In the genomic region with DNA sequence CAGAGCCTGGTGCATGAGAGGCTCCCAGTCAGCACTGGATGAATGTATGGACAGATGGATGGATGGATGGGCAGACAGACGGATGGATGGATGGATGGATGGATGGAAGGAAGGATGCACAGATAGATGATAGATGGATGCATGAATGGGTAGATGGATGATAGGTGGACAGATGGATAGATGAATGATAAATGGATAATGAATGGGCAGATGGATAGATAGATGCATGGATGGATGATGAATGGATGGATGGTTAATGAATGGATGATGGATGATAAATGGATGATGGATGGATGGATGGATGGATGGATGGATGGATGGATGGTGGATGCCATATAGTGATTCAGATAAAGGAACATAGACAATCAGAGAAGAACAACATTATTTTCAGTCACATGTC, we compare ENCODE assay signal across 10 cellular contexts.
"Had no signal": no experiment of that assay in that cellular context is flagged by ENCODE, and none has a peak within 500 bp of the region (broad histone marks: within the 10 kb centered on the region; RNA-seq: fewer than 3 reads in every experiment).

No MANE protein-coding gene starts in this region.

- DNase-seq: H7, HFFc6, KBM-7 had no signal

- H3K36me3 ChIP-seq: HAP-1 had no signal

- ATAC-seq: GM23338, HCT116, HepG2 had no signal

- H3K4me1 Mint-ChIP-seq: GM23338, IgD-negative memory B cell had no signal

- H2AFZ ChIP-seq: GM23338 had no signal

- H3K4me2 ChIP-seq: GM23338, KMS-11 had no signal

- H3K4me3 ChIP-seq: GM23338, HAP-1 had no signal

- H3K4me3 Mint-ChIP-seq: GM23338, HFFc6, IgD-negative memory B cell had no signal

- H3K27ac ChIP-seq: HL-60, KMS-11 had no signal

- H3K36me3 Mint-ChIP-seq: IgD-negative memory B cell had no signal

- H3K4me1 ChIP-seq: HAP-1 had no signal

- FAIRE-seq: HepG2 had no signal

- H3K27ac Mint-ChIP-seq: GM23338, HFFc6, IgD-negative memory B cell had no signal

- H3K9ac ChIP-seq: KMS-11 had no signal
